Comparison of ENCODE assay signal across 10 cellular contexts in genomic region chr1:212293579-212293978, GRCh38. TPM values are rescaled to one million over a fixed set of nuclear protein-coding genes. Genes with fewer than 3 reads are reported as not detected.
A peak's percentile ranks its signal among the peaks of the same experiment; 100 is the strongest.
DNase-seq lines count a peak whose midpoint lies in the region; ATAC-seq, FAIRE-seq and TF ChIP-seq lines count a peak whose summit lies in the region.
"Had no signal": no experiment of that assay in that cellular context is flagged by ENCODE, and none has a peak within 500 bp of the region (broad histone marks: within the 10 kb centered on the region; RNA-seq: fewer than 3 reads in every experiment).

No MANE protein-coding gene starts in this region.

- DNase-seq in DMS53 (lab: John Stamatoyannopoulos, UW) (peak; percentile 10), DMS53 treated with DMSO at 0.1 percent for 48 hours (lab: John Stamatoyannopoulos, UW; ENCODE audit: unreplicated experiment) (no peak), fibroblast of pulmonary artery (ENCODE audit: low read depth) (peak; percentile 45), osteoblast (ENCODE audit: insufficient read length, low spot score, missing footprints) (no peak), urothelium cell line (ENCODE audit: low spot score) (no peak), NCI-H1694 (lab: John Stamatoyannopoulos, UW) (no peak)
- no peak for DNase-seq in CD8-positive, alpha-beta memory T cell
- DNase-seq: 8988T, islet precursor cell had no signal

- peak overlapping the region in 2 of 7 donors; percentile 4 to 10 for H3K4me3 Mint-ChIP-seq in CD8-positive, alpha-beta memory T cell

- TF ChIP-seq CTCF in fibroblast of pulmonary artery (IDR thresholded peaks at IDR 0.05; ENCODE audit: low read length, missing control alignments) (peak; percentile 36), osteoblast (IDR thresholded peaks at IDR 0.05; ENCODE audit: extremely low read depth, low read depth, low read length) (peak; percentile 37)

- peaks cover 79 to 89% (median 89%) of the 10 kb centered on the region in 3 donors for H3K4me1 Mint-ChIP-seq in CD8-positive, alpha-beta memory T cell

- no peak for FAIRE-seq in urothelium cell line (lab: Jason Lieb, UNC)

- H3K9me3 ChIP-seq in osteoblast (ENCODE audit: low read depth, low read length): no peaks in the 10 kb centered on the region
- no peaks in the 10 kb centered on the region for H3K9me3 ChIP-seq in CD8-positive, alpha-beta memory T cell (ENCODE audit: low read length)

- H3K4me1 ChIP-seq in osteoblast (ENCODE audit: insufficient read depth, low read length): peaks cover 4% of the 10 kb centered on the region
- H3K4me1 ChIP-seq in CD8-positive, alpha-beta memory T cell (ENCODE audit: insufficient read depth, low read length): peaks cover 77% of the 10 kb centered on the region

- peak overlapping the region in 3 of 8 donors; percentile 4 to 27 (median 5) for H3K27ac Mint-ChIP-seq in CD8-positive, alpha-beta memory T cell

- POLR2A ChIA-PET in CD8-positive, alpha-beta memory T cell (lab: Charles Lee): interaction anchor here (1.3 kb wide), 1 partner anchor 8 kb away, joined by 7 read pairs; no protein-coding TSS in a partner anchor

- H3K4me2 ChIP-seq in osteoblast (ENCODE audit: insufficient read depth, low read length): no peak overlapping the region

- CTCF ChIA-PET in CD8-positive, alpha-beta memory T cell (lab: Charles Lee): interaction anchor here (4.7 kb wide), 1 partner anchor 223 kb away, joined by 44 read pairs; no protein-coding TSS in a partner anchor

- no peaks in the 10 kb centered on the region for H3K36me3 ChIP-seq in osteoblast (ENCODE audit: insufficient read depth, low read length)
- H3K36me3 ChIP-seq in CD8-positive, alpha-beta memory T cell (ENCODE audit: insufficient read depth, low read length): no peaks in the 10 kb centered on the region

- H2AFZ ChIP-seq in osteoblast (ENCODE audit: low read length): no peak overlapping the region

- peak; percentile 56; the same call in 2 of the 3 replicates for ATAC-seq in SK-N-SH treated with all-trans-retinoic acid at 6 μM for 48 hours

- H3K79me2 ChIP-seq in osteoblast (ENCODE audit: insufficient read depth, low read length): peaks cover 78% of the 10 kb centered on the region

- H3K4me3 ChIP-seq in fibroblast of pulmonary artery (replicated peaks; ENCODE audit: low read depth, low read length): no peak overlapping the region
- H3K4me3 ChIP-seq in osteoblast (ENCODE audit: insufficient read depth, low read length): no peak overlapping the region
- no peak overlapping the region for H3K4me3 ChIP-seq in CD8-positive, alpha-beta memory T cell (ENCODE audit: low read length)

- no peaks in the 10 kb centered on the region for H3K27me3 ChIP-seq in osteoblast (ENCODE audit: insufficient read depth, low read length)
- H3K27me3 ChIP-seq in CD8-positive, alpha-beta memory T cell (ENCODE audit: insufficient read depth, low read length, poor library complexity, severe bottlenecking): no peaks in the 10 kb centered on the region

- H3K36me3 Mint-ChIP-seq in CD8-positive, alpha-beta memory T cell: peaks cover 0 to 8% (median 0%) of the 10 kb centered on the region in 3 donors

- no peaks in the 10 kb centered on the region for H3K27me3 Mint-ChIP-seq in CD8-positive, alpha-beta memory T cell

- no peaks in the 10 kb centered on the region for H3K9me3 Mint-ChIP-seq in CD8-positive, alpha-beta memory T cell

- H4K20me1 ChIP-seq in osteoblast (ENCODE audit: insufficient read depth, low read length): peaks cover 46% of the 10 kb centered on the region

- no peak overlapping the region for H3K27ac ChIP-seq in osteoblast (ENCODE audit: low read depth, low read length)
- no peak overlapping the region for H3K27ac ChIP-seq in CD8-positive, alpha-beta memory T cell (ENCODE audit: low read depth, low read length)

TF ChIP-seq in SK-N-SH treated with all-trans-retinoic acid at 6 μM for 48 hours, 23 proteins besides CTCF, POLR2A, EP300 and RAD21:
- TF ChIP-seq TCF4 (CRISPR knock-in tag; IDR thresholded peaks at IDR 0.05; ENCODE audit: borderline replicate concordance): no peak
- no peak for TF ChIP-seq ZFP30 (CRISPR knock-in tag; IDR thresholded peaks at IDR 0.05)
- TF ChIP-seq ZNF8 (CRISPR knock-in tag; IDR thresholded peaks at IDR 0.05): no peak
- TF ChIP-seq RARB (CRISPR knock-in tag; IDR thresholded peaks at IDR 0.05): no peak
- no peak for TF ChIP-seq ZC3H10 (CRISPR knock-in tag; IDR thresholded peaks at IDR 0.05)

RNA-seq across cellular contexts. Expression of gene PPP2R5A, which starts 8.4 kb away (rescaled TPM):
- total RNA-seq in osteoblast: 21.4 and 24.8 TPM in 2 replicates
- total RNA-seq in CD8-positive, alpha-beta memory T cell: 10 to 100 TPM; 46.1 to 46.9 TPM
- polyA plus RNA-seq in CD8-positive, alpha-beta memory T cell: 51.9 TPM

Comparison
In these comparisons a context has a peak if more than half of its experiments do, and no peak if none do; other contexts are left out.
1. DNase-seq: peak in DMS53 (single experiment) and fibroblast of pulmonary artery (single experiment); none in DMS53 treated with DMSO at 0.1 percent for 48 hours (single experiment), osteoblast (single experiment), CD8-positive, alpha-beta memory T cell (0 of 5), urothelium cell line (single experiment) and NCI-H1694 (single experiment).